Comparison of ENCODE assay signal across 10 cellular contexts in the genomic region with DNA sequence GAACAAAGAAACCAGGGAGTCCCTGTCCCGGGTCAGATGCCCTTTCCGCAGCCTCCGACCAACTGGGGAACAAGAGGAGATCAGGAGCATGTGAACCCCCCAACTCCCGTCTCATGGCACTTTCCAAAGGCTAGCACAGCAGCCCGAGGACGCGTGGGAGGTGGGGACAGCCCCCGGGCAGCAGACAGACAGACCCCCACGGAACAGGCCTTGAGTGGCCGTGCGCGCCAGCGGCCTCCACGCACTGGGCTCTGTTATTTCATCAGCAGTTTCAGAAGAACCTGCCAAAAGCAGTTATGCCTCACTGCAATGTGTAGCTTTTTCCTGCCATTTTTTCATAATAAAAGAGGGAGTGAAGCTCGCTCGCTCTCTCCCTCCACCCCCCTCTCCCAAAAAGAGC. TPM values are rescaled to one million over a fixed set of nuclear protein-coding genes. Genes with fewer than 3 reads are reported as not detected.
DNase-seq lines count a peak whose midpoint lies in the region; ATAC-seq and TF ChIP-seq lines count a peak whose summit lies in the region.
"Had no signal": no experiment of that assay in that cellular context is flagged by ENCODE, and none has a peak within 500 bp of the region (broad histone marks: within the 10 kb centered on the region; RNA-seq: fewer than 3 reads in every experiment).

No MANE protein-coding gene starts in this region.

- H3K36me3 ChIP-seq in GM06990 (ENCODE audit: control insufficient read depth, insufficient read depth, low read length) = no peaks in the 10 kb centered on the region
- H3K36me3 ChIP-seq in heart right ventricle = no peaks in the 10 kb centered on the region

- no peaks in the 10 kb centered on the region; the same call in 1 of the 2 replicates for H3K27me3 ChIP-seq in GM06990 (replicated peaks; ENCODE audit: control insufficient read depth, insufficient read depth, low read length)
- peaks cover 0 to 55% (median 0%) of the 10 kb centered on the region in 7 donors for H3K27me3 ChIP-seq in heart right ventricle

- no peak overlapping the region for H3K27ac Mint-ChIP-seq in activated T-helper 1 cell treated with anti-CD3 and anti-CD28 coated beads, Interleukin-12 subunit alpha, Interleukin-12 subunit beta, Interleukin-2, Interleukin-4 antibody, amounts not matched to agents 30 ng/mL and 10 ng/mL and 1 ng/mL, durations not matched to agents 14 hours and 24 hours and 36 hours

- peaks cover 11% of the 10 kb centered on the region for H3K27me3 Mint-ChIP-seq in activated T-helper 1 cell treated with anti-CD3 and anti-CD28 coated beads, Interleukin-12 subunit alpha, Interleukin-12 subunit beta, Interleukin-2, Interleukin-4 antibody, amounts not matched to agents 30 ng/mL and 10 ng/mL and 1 ng/mL, durations not matched to agents 14 hours and 24 hours and 36 hours (ENCODE audit: insufficient read depth)

- H3K4me1 ChIP-seq in heart right ventricle = peaks cover 0 to 22% (median 13%) of the 10 kb centered on the region in 9 donors

- H3K9me3 ChIP-seq in heart right ventricle = no peaks in the 10 kb centered on the region

- TF ChIP-seq CTCF in GM06990 (IDR thresholded peaks at IDR 0.05; ENCODE audit: insufficient read depth, low read length, poor library complexity, severe bottlenecking) = no peak
- TF ChIP-seq CTCF in heart right ventricle (IDR thresholded peaks at IDR 0.05) = no peak
- no peak for TF ChIP-seq CTCF in retinal pigment epithelial cell (conservative IDR thresholded peaks at IDR 0.05; ENCODE audit: low read depth, low read length)

- intact Hi-C loops in activated T-helper 1 cell treated with anti-CD3 and anti-CD28 coated beads, Interleukin-12 subunit alpha, Interleukin-12 subunit beta, Interleukin-2, Interleukin-4 antibody, amounts not matched to agents 30 ng/mL and 10 ng/mL and 1 ng/mL, durations not matched to agents 14 hours and 24 hours and 36 hours (cut with micrococcal nuclease) = loop anchor here (5.0 kb wide), 1 partner anchor 445 kb away; no protein-coding TSS in a partner anchor
- intact Hi-C loops in heart right ventricle (cut with DNase I) = loop anchor here in 1 of 10 donors (5.0 kb wide), 1 partner anchor 180 kb away; no protein-coding TSS in a partner anchor

- no peaks in the 10 kb centered on the region for H3K9me3 Mint-ChIP-seq in activated T-helper 1 cell treated with anti-CD3 and anti-CD28 coated beads, Interleukin-12 subunit alpha, Interleukin-12 subunit beta, Interleukin-2, Interleukin-4 antibody, amounts not matched to agents 30 ng/mL and 10 ng/mL and 1 ng/mL, durations not matched to agents 14 hours and 24 hours and 36 hours

- ATAC-seq in heart right ventricle (peak in 2 of 8 donors; percentile 27), GM19463 (IDR thresholded peaks at IDR 0.05; ENCODE audit: unreplicated experiment) (no peak)

- WGBS in heart right ventricle, 2 donors = 2 to 8% methylated on average over 16 of the region's 16 CpGs

- H3K27ac ChIP-seq in heart right ventricle = no peak overlapping the region
- H3K27ac ChIP-seq: skin epidermis had no signal

- H3K4me3 ChIP-seq in GM06990 (replicated peaks; ENCODE audit: low read depth, low read length) (peak overlapping the region; percentile 10), heart right ventricle (peak overlapping the region in 9 of 10 donors; percentile 17 to 53 (median 43)), retinal pigment epithelial cell (ENCODE audit: low read length) (peak overlapping the region; percentile 40)

- no peaks in the 10 kb centered on the region for H3K4me1 Mint-ChIP-seq in activated T-helper 1 cell treated with anti-CD3 and anti-CD28 coated beads, Interleukin-12 subunit alpha, Interleukin-12 subunit beta, Interleukin-2, Interleukin-4 antibody, amounts not matched to agents 30 ng/mL and 10 ng/mL and 1 ng/mL, durations not matched to agents 14 hours and 24 hours and 36 hours (ENCODE audit: low read depth)

- H3K4me3 Mint-ChIP-seq in activated T-helper 1 cell treated with anti-CD3 and anti-CD28 coated beads, Interleukin-12 subunit alpha, Interleukin-12 subunit beta, Interleukin-2, Interleukin-4 antibody, amounts not matched to agents 30 ng/mL and 10 ng/mL and 1 ng/mL, durations not matched to agents 14 hours and 24 hours and 36 hours = peak overlapping the region; percentile 65

- H3K36me3 Mint-ChIP-seq in activated T-helper 1 cell treated with anti-CD3 and anti-CD28 coated beads, Interleukin-12 subunit alpha, Interleukin-12 subunit beta, Interleukin-2, Interleukin-4 antibody, amounts not matched to agents 30 ng/mL and 10 ng/mL and 1 ng/mL, durations not matched to agents 14 hours and 24 hours and 36 hours (ENCODE audit: low read depth) = no peaks in the 10 kb centered on the region

- no peak for DNase-seq in GM06990 (ENCODE audit: extremely low read depth, insufficient read length)
- no peak for DNase-seq in activated T-helper 1 cell treated with anti-CD3 and anti-CD28 coated beads, Interleukin-12 subunit alpha, Interleukin-12 subunit beta, Interleukin-2, Interleukin-4 antibody, amounts not matched to agents 30 ng/mL and 10 ng/mL and 1 ng/mL, durations not matched to agents 14 hours and 24 hours and 36 hours (ENCODE audit: low spot score)
- DNase-seq in heart right ventricle = no peak
- DNase-seq in retinal pigment epithelial cell (ENCODE audit: low read depth) = no peak
- DNase-seq in SK-N-DZ (ENCODE audit: low spot score) = no peak
- DNase-seq in DMS153 treated with DMSO at 0.1 percent for 48 hours (lab: John Stamatoyannopoulos, UW; ENCODE audit: unreplicated experiment) = no peak
- DNase-seq in NAMALWA (ENCODE audit: low spot score) = no peak

RNA-seq across cellular contexts. Expression of a gene that starts 0.3 kb away (rescaled TPM):
- not detected in 2 replicates for total RNA-seq in activated T-helper 1 cell treated with anti-CD3 and anti-CD28 coated beads, Interleukin-12 subunit alpha, Interleukin-12 subunit beta, Interleukin-2, Interleukin-4 antibody, amounts not matched to agents 30 ng/mL and 10 ng/mL and 1 ng/mL, durations not matched to agents 14 hours and 24 hours and 36 hours
- total RNA-seq in heart right ventricle = under 1 TPM in 4 of 10 donors, not detected in 6; 0.13 to 0.32 (median 0.25) TPM
- under 1 TPM in 1 of 2 donors, not detected in 1; 0.19 TPM for polyA plus RNA-seq in heart right ventricle
- polyA plus RNA-seq in SK-N-DZ (2014; cell fraction: cytosol; rRNA removed) = not detected in 2 replicates
- polyA plus RNA-seq in SK-N-DZ (2014; cell fraction: nucleus; rRNA removed) = not detected in 2 replicates
- total RNA-seq: HT1080 had no signal
